ENCODE assay signal across 8 cellular contexts in the genomic region with DNA sequence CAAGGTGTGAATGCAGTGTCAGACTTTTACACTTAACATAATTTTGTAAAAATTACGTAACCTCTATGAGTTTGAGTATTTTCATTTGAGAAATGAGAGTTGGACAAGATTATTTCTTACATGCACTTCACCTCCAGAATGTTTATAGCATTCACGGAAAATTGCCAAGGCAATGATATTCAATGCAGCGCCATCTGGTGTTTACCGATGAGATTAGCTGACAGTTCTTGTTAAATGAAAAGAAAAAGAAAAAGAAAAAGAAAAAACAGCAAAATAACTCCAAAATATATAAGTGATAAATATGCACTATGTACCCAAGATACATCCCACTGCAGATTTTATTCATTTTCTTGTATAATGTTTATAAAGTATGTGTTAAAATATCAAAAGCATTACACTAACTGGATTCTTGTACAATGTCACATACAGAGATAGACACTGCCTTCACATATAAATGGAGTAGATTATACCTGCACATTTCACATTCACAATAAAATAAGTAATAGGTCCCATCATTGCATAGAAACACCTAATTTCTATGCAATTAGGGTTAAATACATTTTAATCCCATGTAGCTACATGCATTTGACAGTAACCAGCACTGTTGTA.
DNase-seq lines count a peak whose midpoint lies in the region; TF ChIP-seq lines count a peak whose summit lies in the region.

No MANE protein-coding gene starts in this region.

- no peak for TF ChIP-seq EP300 in neural cell (conservative IDR thresholded peaks at IDR 0.05; ENCODE audit: poor library complexity, severe bottlenecking)

- H3K9ac ChIP-seq in neural cell (ENCODE audit: low read length), result no peak overlapping the region

- in situ Hi-C loops in HAP-1 (cut with MboI; ENCODE audit: low sequenced_read_pairs), result no loop called here

- peak; percentile 80 for TF ChIP-seq RAD21 in neural cell (conservative IDR thresholded peaks at IDR 0.05)

- H3K27me3 Mint-ChIP-seq in chondrocyte (ENCODE audit: low read depth), result no peaks in the 10 kb centered on the region
- no peaks in the 10 kb centered on the region for H3K27me3 Mint-ChIP-seq in CD8-positive, alpha-beta memory T cell

- peaks cover 15% of the 10 kb centered on the region for H3K9me3 Mint-ChIP-seq in chondrocyte (ENCODE audit: low read depth)
- H3K9me3 Mint-ChIP-seq in CD8-positive, alpha-beta memory T cell, result peaks cover under 1 to 14% (median 7%) of the 10 kb centered on the region in 5 donors

- CTCF ChIA-PET in CD8-positive, alpha-beta memory T cell (lab: Charles Lee), result no interaction called here

- peaks cover 28% of the 10 kb centered on the region for H3K4me1 Mint-ChIP-seq in chondrocyte (ENCODE audit: low read depth)
- H3K4me1 Mint-ChIP-seq in CD8-positive, alpha-beta memory T cell, result no peaks in the 10 kb centered on the region

- TF ChIP-seq CTCF in GM06990 (IDR thresholded peaks at IDR 0.05; ENCODE audit: insufficient read depth, low read length, poor library complexity, severe bottlenecking) (peak; percentile 61), chondrocyte (IDR thresholded peaks at IDR 0.05) (peak; percentile 93), neural cell (IDR thresholded peaks at IDR 0.05; ENCODE audit: poor library complexity, severe bottlenecking) (peak; percentile 81)

- H3K4me1 ChIP-seq in HAP-1, result no peaks in the 10 kb centered on the region
- H3K4me1 ChIP-seq in CD8-positive, alpha-beta memory T cell (ENCODE audit: insufficient read depth, low read length), result no peaks in the 10 kb centered on the region

- no peak for DNase-seq in GM06990 (ENCODE audit: extremely low read depth, insufficient read length)
- peak; percentile 32 to 57 for DNase-seq in HAP-1 (ENCODE audit: low spot score in 2 of 2)
- DNase-seq in NCI-H460 (ENCODE audit: extremely low read depth, low read depth), result peak; percentile 2
- DNase-seq in chondrocyte (ENCODE audit: low spot score), result no peak
- no peak for DNase-seq in activated CD8-positive, alpha-beta memory T cell treated with anti-CD3 and anti-CD28 coated beads, Interleukin-2, amount 50 U/mL, for 48 hours
- no peak for DNase-seq in activated naive CD4-positive, alpha-beta T cell (lab: John Stamatoyannopoulos, UW)
- DNase-seq in CD8-positive, alpha-beta memory T cell, result no peak

- no peak overlapping the region for H3K4me3 ChIP-seq in GM06990 (replicated peaks; ENCODE audit: low read depth, low read length)
- H3K4me3 ChIP-seq in HAP-1, result no peak overlapping the region
- H3K4me3 ChIP-seq in neural cell (ENCODE audit: low read length), result no peak overlapping the region
- H3K4me3 ChIP-seq in CD8-positive, alpha-beta memory T cell (ENCODE audit: low read length), result no peak overlapping the region

- H3K27ac ChIP-seq in neural cell (ENCODE audit: low read length), result no peak overlapping the region
- no peak overlapping the region for H3K27ac ChIP-seq in CD8-positive, alpha-beta memory T cell (ENCODE audit: low read depth, low read length)

- H3K9me2 ChIP-seq in neural cell (ENCODE audit: insufficient read depth, low read length), result no peaks in the 10 kb centered on the region

- no peaks in the 10 kb centered on the region for H3F3A ChIP-seq in neural cell (ENCODE audit: insufficient read depth, low read length, poor library complexity, severe bottlenecking)

- H3K4me3 Mint-ChIP-seq in chondrocyte (ENCODE audit: unreplicated experiment), result no peak overlapping the region
- H3K4me3 Mint-ChIP-seq in CD8-positive, alpha-beta memory T cell, result no peak overlapping the region

- H2AFZ ChIP-seq in neural cell (ENCODE audit: low read depth, low read length), result no peak overlapping the region

- no peaks in the 10 kb centered on the region for H3K79me2 ChIP-seq in neural cell (replicated peaks; ENCODE audit: insufficient read depth, low read length)

- peaks cover 11% of the 10 kb centered on the region for H3K36me3 Mint-ChIP-seq in chondrocyte (ENCODE audit: low read depth)
- no peaks in the 10 kb centered on the region for H3K36me3 Mint-ChIP-seq in CD8-positive, alpha-beta memory T cell

- H3K4me2 ChIP-seq in neural cell (ENCODE audit: low read length), result no peak overlapping the region

- no peaks in the 10 kb centered on the region for H4K20me1 ChIP-seq in neural cell (ENCODE audit: insufficient read depth)

- H3K36me3 ChIP-seq in GM06990 (ENCODE audit: control insufficient read depth, insufficient read depth, low read length), result no peaks in the 10 kb centered on the region
- no peaks in the 10 kb centered on the region for H3K36me3 ChIP-seq in HAP-1 (replicated peaks)
- no peaks in the 10 kb centered on the region for H3K36me3 ChIP-seq in neural cell (ENCODE audit: insufficient read depth, low read length)
- H3K36me3 ChIP-seq in CD8-positive, alpha-beta memory T cell (ENCODE audit: insufficient read depth, low read length), result no peaks in the 10 kb centered on the region

- POLR2A ChIA-PET in CD8-positive, alpha-beta memory T cell (lab: Charles Lee), result no interaction called here

- H3K27me3 ChIP-seq in GM06990 (replicated peaks; ENCODE audit: control insufficient read depth, insufficient read depth, low read length), result no peaks in the 10 kb centered on the region
- no peaks in the 10 kb centered on the region for H3K27me3 ChIP-seq in HAP-1 (ENCODE audit: low read depth)
- no peaks in the 10 kb centered on the region for H3K27me3 ChIP-seq in neural cell (ENCODE audit: insufficient read depth, low read depth, low read length)
- H3K27me3 ChIP-seq in CD8-positive, alpha-beta memory T cell (ENCODE audit: insufficient read depth, low read length, poor library complexity, severe bottlenecking), result no peaks in the 10 kb centered on the region

- H3K9me3 ChIP-seq in HAP-1, result no peaks in the 10 kb centered on the region
- no peaks in the 10 kb centered on the region for H3K9me3 ChIP-seq in neural cell (ENCODE audit: low read length)
- no peaks in the 10 kb centered on the region for H3K9me3 ChIP-seq in CD8-positive, alpha-beta memory T cell (ENCODE audit: low read length)

- no peak overlapping the region for H3K27ac Mint-ChIP-seq in chondrocyte (ENCODE audit: unreplicated experiment)
- no peak overlapping the region for H3K27ac Mint-ChIP-seq in CD8-positive, alpha-beta memory T cell

TF ChIP-seq in neural cell, 6 proteins besides CTCF, POLR2A, EP300 and RAD21:
- TF ChIP-seq POLR2AphosphoS5 (IDR thresholded peaks at IDR 0.05) (no peak), SMC3 (conservative IDR thresholded peaks at IDR 0.05; ENCODE audit: poor library complexity) (peak; percentile 84)

Comparison
In these comparisons a context has a peak if more than half of its experiments do, and no peak if none do; other contexts are left out.
1. DNase-seq: peak in HAP-1 (2 of 2) and NCI-H460 (single experiment); none in GM06990 (single experiment), chondrocyte (single experiment), activated CD8-positive, alpha-beta memory T cell treated with anti-CD3 and anti-CD28 coated beads, Interleukin-2, amount 50 U/mL, for 48 hours (single experiment), activated naive CD4-positive, alpha-beta T cell (0 of 4) and CD8-positive, alpha-beta memory T cell (0 of 5).
2. Peak in every context shown above with its lines, with median percentiles within 50 percentile points of each other: CTCF ChIP-seq.